ENCODE assay signal across 8 cellular contexts in the genomic region with DNA sequence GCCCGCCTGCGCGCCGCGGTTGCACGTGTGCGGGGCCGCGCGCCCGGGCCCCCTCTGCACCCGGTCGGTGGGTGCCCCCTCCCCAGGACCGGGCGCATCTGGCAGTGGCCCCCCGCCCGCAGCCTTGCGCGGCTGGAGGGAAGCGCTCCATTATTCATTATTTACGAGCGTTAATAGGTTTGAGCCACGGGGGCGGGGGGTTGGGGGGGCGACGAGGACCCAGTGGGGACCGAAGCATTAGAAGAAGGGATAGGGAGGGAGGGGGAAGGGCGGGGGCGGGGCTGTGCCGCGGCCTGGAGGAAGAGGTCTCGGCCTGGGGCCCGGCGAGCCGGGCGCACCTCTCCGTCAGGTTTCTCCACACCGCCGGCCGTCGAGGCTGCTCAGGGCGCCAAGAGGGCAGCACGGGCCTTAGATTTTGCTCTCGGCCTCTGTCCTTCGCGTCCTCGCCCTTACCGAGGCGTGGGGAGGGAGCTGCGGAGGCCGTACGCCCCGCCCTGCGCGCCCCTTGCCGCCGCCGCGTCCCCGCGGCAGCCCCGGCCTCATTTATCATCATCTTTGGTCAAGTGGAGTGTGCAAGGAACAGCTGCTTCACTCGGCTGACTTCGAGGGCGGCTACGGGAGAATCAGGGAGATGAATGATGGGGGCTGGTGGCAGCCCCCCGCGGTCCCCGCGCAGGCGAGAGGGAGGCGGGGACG. TPM values are rescaled to one million over a fixed set of nuclear protein-coding genes. Genes with fewer than 3 reads are reported as not detected.
DNase-seq lines count a peak whose midpoint lies in the region; TF ChIP-seq lines count a peak whose summit lies in the region.

No MANE protein-coding gene starts in this region.

- 1% methylated on average over 50 to 72 of the region's 73 CpGs for WGBS in ovary, 3 donors

- intact Hi-C loops in ovary (cut with DNase I): no loop called here

- H3K9me2 ChIP-seq in DOHH2 (replicated peaks; ENCODE audit: control insufficient read depth, low read length): no peaks in the 10 kb centered on the region

- no peak for TF ChIP-seq POLR2A in ovary (IDR thresholded peaks at IDR 0.05)

- H3K27me3 ChIP-seq in DOHH2 (ENCODE audit: control insufficient read depth, low read length) (0 out of 2 replicates have a peak, but pooled peaks cover 3% of the 10 kb centered on the region), WERI-Rb-1 (ENCODE audit: insufficient read depth, low read depth, severe bottlenecking) (no peaks in the 10 kb centered on the region), ovary (no peaks in the 10 kb centered on the region)

- H3K27ac ChIP-seq in DOHH2 (ENCODE audit: low read depth, low read length) (peak overlapping the region; percentile 89), WERI-Rb-1 (peak overlapping the region; percentile 99), ovary (peak overlapping the region; percentile 56 to 77)

- DNase-seq in HFF-Myc (ENCODE audit: extremely low read depth, low read depth) (no peak), WERI-Rb-1 (peak; percentile 69), fibroblast of the aortic adventitia (ENCODE audit: low read depth) (no peak), ovary (peak in 4 of 5 donors; percentile 54 to 71 (median 68)), SIG-M5 (lab: John Stamatoyannopoulos, UW) (no peak), GF-D8 (lab: John Stamatoyannopoulos, UW) (no peak), KG1 (lab: John Stamatoyannopoulos, UW) (no peak)

- H3K4me3 ChIP-seq in DOHH2 (ENCODE audit: low read length): peak overlapping the region; percentile 66
- H3K4me3 ChIP-seq in HFF-Myc (replicated peaks; ENCODE audit: low read depth, low read length): peak overlapping the region; percentile 40
- H3K4me3 ChIP-seq in WERI-Rb-1 (ENCODE audit: low read depth, low read length): peak overlapping the region; percentile 65
- H3K4me3 ChIP-seq in fibroblast of the aortic adventitia (ENCODE audit: low read depth, low read length): peak overlapping the region; percentile 50
- H3K4me3 ChIP-seq in ovary: peak overlapping the region; percentile 50

- peaks cover 3% of the 10 kb centered on the region; the same call in 1 of the 2 replicates for H3F3A ChIP-seq in DOHH2 (ENCODE audit: control insufficient read depth, insufficient read depth)

- no peak for TF ChIP-seq CTCF in DOHH2 (IDR thresholded peaks at IDR 0.05; ENCODE audit: low read depth, low read length, poor library complexity, severe bottlenecking)
- TF ChIP-seq CTCF in HFF-Myc (IDR thresholded peaks at IDR 0.05; ENCODE audit: low read depth, low read length, missing control alignments): no peak
- TF ChIP-seq CTCF in WERI-Rb-1 (IDR thresholded peaks at IDR 0.05; ENCODE audit: low read depth, low read length): no peak
- no peak for TF ChIP-seq CTCF in fibroblast of the aortic adventitia (IDR thresholded peaks at IDR 0.05; ENCODE audit: insufficient read depth, low read length)
- TF ChIP-seq CTCF in ovary (IDR thresholded peaks at IDR 0.05): no peak

- TF ChIP-seq EP300 in ovary (IDR thresholded peaks at IDR 0.05): no peak

- H3K79me2 ChIP-seq in DOHH2 (ENCODE audit: control insufficient read depth, low read length): peaks cover 26% of the 10 kb centered on the region

- H4K20me1 ChIP-seq in DOHH2 (ENCODE audit: control insufficient read depth, insufficient read depth, low read depth, low read length): peaks cover 12% of the 10 kb centered on the region

- H3K9me3 ChIP-seq in DOHH2 (ENCODE audit: control insufficient read depth, insufficient read depth, low read length) (no peaks in the 10 kb centered on the region), WERI-Rb-1 (ENCODE audit: severe bottlenecking) (no peaks in the 10 kb centered on the region), ovary (no peaks in the 10 kb centered on the region)

- H3K36me3 ChIP-seq in DOHH2 (ENCODE audit: control insufficient read depth, low read length): no peaks in the 10 kb centered on the region
- H3K36me3 ChIP-seq in WERI-Rb-1: peaks cover 10% of the 10 kb centered on the region
- no peaks in the 10 kb centered on the region for H3K36me3 ChIP-seq in ovary

- H3K4me1 ChIP-seq in DOHH2 (ENCODE audit: control insufficient read depth, low read length): peaks cover 48% of the 10 kb centered on the region
- H3K4me1 ChIP-seq in ovary (ENCODE audit: insufficient read depth): peaks cover 30% of the 10 kb centered on the region

- peak overlapping the region; percentile 98 for H3K4me2 ChIP-seq in DOHH2 (ENCODE audit: low read length)

RNA-seq across cellular contexts. Expression of gene SREBF1, which starts 54.2 kb away (rescaled TPM):
- total RNA-seq in fibroblast of the aortic adventitia (ENCODE audit: low replicate concordance) (48.7 and 82.1 TPM in 2 replicates), ovary (100 to 1,000 TPM in 3 of 7 donors, 10 to 100 TPM in 4; 30.3 to 190 (median 97.4) TPM)
- polyA plus RNA-seq in ovary: 10 to 100 TPM; 24.3 to 44.3 TPM

Comparison
In these comparisons a context has a peak if more than half of its experiments do, and no peak if none do; other contexts are left out.
1. DNase-seq: peak in WERI-Rb-1 (single experiment) and ovary (4 of 5); none in HFF-Myc (single experiment), fibroblast of the aortic adventitia (single experiment), SIG-M5 (single experiment), GF-D8 (single experiment) and KG1 (single experiment).
2. Peak in every context shown above with its lines, with median percentiles within 50 percentile points of each other: H3K27ac ChIP-seq and H3K4me3 ChIP-seq.